ENCODE assay signal across 9 cellular contexts in genomic region chr1:153608742-153609584, GRCh38. TPM values are rescaled to one million over a fixed set of nuclear protein-coding genes. Genes with fewer than 3 reads are reported as not detected.
A peak's percentile ranks its signal among the peaks of the same experiment; 100 is the strongest.
DNase-seq lines count a peak whose midpoint lies in the region; ATAC-seq and TF ChIP-seq lines count a peak whose summit lies in the region.
"Had no signal": no experiment of that assay in that cellular context is flagged by ENCODE, and none has a peak within 500 bp of the region (broad histone marks: within the 10 kb centered on the region; RNA-seq: fewer than 3 reads in every experiment).

No MANE protein-coding gene starts in this region.

- H3K27me3 ChIP-seq in WERI-Rb-1 (ENCODE audit: insufficient read depth, low read depth, severe bottlenecking) = no peaks in the 10 kb centered on the region

- H3K9me3 ChIP-seq in WERI-Rb-1 (ENCODE audit: severe bottlenecking) = no peaks in the 10 kb centered on the region

- H3K9me3 Mint-ChIP-seq in osteocyte (ENCODE audit: unreplicated experiment) = no peaks in the 10 kb centered on the region
- no peaks in the 10 kb centered on the region for H3K9me3 Mint-ChIP-seq in activated T-helper 2 cell treated with anti-CD3 and anti-CD28 coated beads, Interferon-gamma antibody, Interleukin-2, Interleukin-4, amounts not matched to agents 10 μg/mL and 5 μg/mL and 100 μg/mL, durations not matched to agents 14 hours and 24 hours and 36 hours
- H3K9me3 Mint-ChIP-seq in stimulated activated naive CD8-positive, alpha-beta T cell treated with anti-CD3 and anti-CD28 coated beads, Interleukin-15, amount 100 ng/mL, for 72 hours = no peaks in the 10 kb centered on the region
- H3K9me3 Mint-ChIP-seq: natural killer cell treated with Interleukin-12 subunit alpha and Interleukin-12 subunit beta and Interleukin-15 and Interleukin-18, amount 100 ng/mL, for 72 hours had no signal

- DNase-seq in GM10248 (ENCODE audit: extremely low spot score) (peak; percentile 12), WERI-Rb-1 (peak; percentile 81), glomerular endothelial cell (ENCODE audit: extremely low read depth, low read depth, low spot score) (peak; percentile 94), osteocyte (ENCODE audit: extremely low spot score, unreplicated experiment) (peak; percentile 88), NCI-H526 (lab: John Stamatoyannopoulos, UW) (no peak), NCI-H2196 treated with DMSO at 0.1 percent for 48 hours (lab: John Stamatoyannopoulos, UW; ENCODE audit: unreplicated experiment) (no peak)
- no peak for DNase-seq in activated T-helper 2 cell treated with anti-CD3 and anti-CD28 coated beads, Interferon-gamma antibody, Interleukin-2, Interleukin-4, amounts not matched to agents 10 μg/mL and 5 μg/mL and 100 μg/mL, durations not matched to agents 14 hours and 24 hours and 36 hours (ENCODE audit: low spot score)
- DNase-seq in stimulated activated naive CD8-positive, alpha-beta T cell treated with anti-CD3 and anti-CD28 coated beads, Interleukin-15, amount 100 ng/mL, for 72 hours = no peak

- intact Hi-C loops in activated T-helper 2 cell treated with anti-CD3 and anti-CD28 coated beads, Interferon-gamma antibody, Interleukin-2, Interleukin-4, amounts not matched to agents 10 μg/mL and 5 μg/mL and 100 μg/mL, durations not matched to agents 14 hours and 24 hours and 36 hours (cut with micrococcal nuclease) = no loop called here

- peaks cover 12% of the 10 kb centered on the region for H3K36me3 Mint-ChIP-seq in osteocyte (ENCODE audit: unreplicated experiment)
- no peaks in the 10 kb centered on the region for H3K36me3 Mint-ChIP-seq in activated T-helper 2 cell treated with anti-CD3 and anti-CD28 coated beads, Interferon-gamma antibody, Interleukin-2, Interleukin-4, amounts not matched to agents 10 μg/mL and 5 μg/mL and 100 μg/mL, durations not matched to agents 14 hours and 24 hours and 36 hours (ENCODE audit: low read depth)
- H3K36me3 Mint-ChIP-seq: natural killer cell treated with Interleukin-12 subunit alpha and Interleukin-12 subunit beta and Interleukin-15 and Interleukin-18, amount 100 ng/mL, for 72 hours had no signal

- H3K36me3 ChIP-seq in WERI-Rb-1 = no peaks in the 10 kb centered on the region

- no peak overlapping the region for H3K4me3 ChIP-seq in WERI-Rb-1 (ENCODE audit: low read depth, low read length)

- peak overlapping the region; percentile 99 for H3K27ac Mint-ChIP-seq in osteocyte (ENCODE audit: unreplicated experiment)
- H3K27ac Mint-ChIP-seq in activated T-helper 2 cell treated with anti-CD3 and anti-CD28 coated beads, Interferon-gamma antibody, Interleukin-2, Interleukin-4, amounts not matched to agents 10 μg/mL and 5 μg/mL and 100 μg/mL, durations not matched to agents 14 hours and 24 hours and 36 hours = no peak overlapping the region
- peak overlapping the region in 1 of 2 donors; percentile 41 for H3K27ac Mint-ChIP-seq in stimulated activated naive CD8-positive, alpha-beta T cell treated with anti-CD3 and anti-CD28 coated beads, Interleukin-15, amount 100 ng/mL, for 72 hours
- H3K27ac Mint-ChIP-seq: natural killer cell treated with Interleukin-12 subunit alpha and Interleukin-12 subunit beta and Interleukin-15 and Interleukin-18, amount 100 ng/mL, for 72 hours had no signal

- CTCF ChIA-PET in GM10248 (lab: Yijun Ruan, JAX) = interaction anchor here (2.3 to 4.4 kb wide), 2 partner anchors 9 to 37 kb away, joined by 7 to 22 read pairs; no protein-coding TSS in a partner anchor

- ATAC-seq in stimulated activated naive CD8-positive, alpha-beta T cell treated with anti-CD3 and anti-CD28 coated beads, Interleukin-15, amount 100 ng/mL, for 72 hours = no peak

- H3K4me1 Mint-ChIP-seq in osteocyte (ENCODE audit: unreplicated experiment) = peaks cover 55% of the 10 kb centered on the region
- no peaks in the 10 kb centered on the region for H3K4me1 Mint-ChIP-seq in activated T-helper 2 cell treated with anti-CD3 and anti-CD28 coated beads, Interferon-gamma antibody, Interleukin-2, Interleukin-4, amounts not matched to agents 10 μg/mL and 5 μg/mL and 100 μg/mL, durations not matched to agents 14 hours and 24 hours and 36 hours (ENCODE audit: low read depth)
- H3K4me1 Mint-ChIP-seq in stimulated activated naive CD8-positive, alpha-beta T cell treated with anti-CD3 and anti-CD28 coated beads, Interleukin-15, amount 100 ng/mL, for 72 hours = no peaks in the 10 kb centered on the region

- H3K4me3 Mint-ChIP-seq in osteocyte (ENCODE audit: unreplicated experiment) = peak overlapping the region; percentile 73
- H3K4me3 Mint-ChIP-seq in activated T-helper 2 cell treated with anti-CD3 and anti-CD28 coated beads, Interferon-gamma antibody, Interleukin-2, Interleukin-4, amounts not matched to agents 10 μg/mL and 5 μg/mL and 100 μg/mL, durations not matched to agents 14 hours and 24 hours and 36 hours (ENCODE audit: low read depth) = no peak overlapping the region
- H3K4me3 Mint-ChIP-seq in stimulated activated naive CD8-positive, alpha-beta T cell treated with anti-CD3 and anti-CD28 coated beads, Interleukin-15, amount 100 ng/mL, for 72 hours = no peak overlapping the region
- H3K4me3 Mint-ChIP-seq: natural killer cell treated with Interleukin-12 subunit alpha and Interleukin-12 subunit beta and Interleukin-15 and Interleukin-18, amount 100 ng/mL, for 72 hours had no signal

- no peak overlapping the region for H3K27ac ChIP-seq in WERI-Rb-1

- no peaks in the 10 kb centered on the region for H3K27me3 Mint-ChIP-seq in osteocyte (ENCODE audit: unreplicated experiment)
- peaks cover 4% of the 10 kb centered on the region for H3K27me3 Mint-ChIP-seq in activated T-helper 2 cell treated with anti-CD3 and anti-CD28 coated beads, Interferon-gamma antibody, Interleukin-2, Interleukin-4, amounts not matched to agents 10 μg/mL and 5 μg/mL and 100 μg/mL, durations not matched to agents 14 hours and 24 hours and 36 hours (ENCODE audit: low read depth)
- H3K27me3 Mint-ChIP-seq in stimulated activated naive CD8-positive, alpha-beta T cell treated with anti-CD3 and anti-CD28 coated beads, Interleukin-15, amount 100 ng/mL, for 72 hours = no peaks in the 10 kb centered on the region

- TF ChIP-seq CTCF in GM10248 (IDR thresholded peaks at IDR 0.05; ENCODE audit: control extremely low read depth, extremely low read depth, low read depth, missing control alignments) (no peak), WERI-Rb-1 (IDR thresholded peaks at IDR 0.05; ENCODE audit: low read depth, low read length) (no peak), osteocyte (IDR thresholded peaks at IDR 0.05) (no peak)

- POLR2A ChIA-PET in GM10248 (lab: Yijun Ruan, JAX) = no interaction called here

RNA-seq across cellular contexts. Expression of gene S100A16, which starts 4.0 kb away (rescaled TPM):
- 582 and 906 TPM in 2 replicates for total RNA-seq in glomerular endothelial cell
- total RNA-seq in osteocyte = 134 and 143 TPM in 2 replicates
- total RNA-seq in activated T-helper 2 cell treated with anti-CD3 and anti-CD28 coated beads, Interferon-gamma antibody, Interleukin-2, Interleukin-4, amounts not matched to agents 10 μg/mL and 5 μg/mL and 100 μg/mL, durations not matched to agents 14 hours and 24 hours and 36 hours = not detected in 2 replicates
- total RNA-seq: natural killer cell treated with Interleukin-12 subunit alpha and Interleukin-12 subunit beta and Interleukin-15 and Interleukin-18, amount 100 ng/mL, for 72 hours had no signal

RNA-seq across cellular contexts. Expression of gene S100A14, which starts 7.2 kb away (rescaled TPM):
- total RNA-seq in glomerular endothelial cell (not detected in 2 replicates), osteocyte (not detected in 2 replicates)
- total RNA-seq in activated T-helper 2 cell treated with anti-CD3 and anti-CD28 coated beads, Interferon-gamma antibody, Interleukin-2, Interleukin-4, amounts not matched to agents 10 μg/mL and 5 μg/mL and 100 μg/mL, durations not matched to agents 14 hours and 24 hours and 36 hours = not detected in 2 replicates
- total RNA-seq: natural killer cell treated with Interleukin-12 subunit alpha and Interleukin-12 subunit beta and Interleukin-15 and Interleukin-18, amount 100 ng/mL, for 72 hours had no signal

RNA-seq across cellular contexts. Expression of gene S100A13, which starts 18.3 kb away (rescaled TPM):
- total RNA-seq in glomerular endothelial cell (104 and 206 TPM in 2 replicates), osteocyte (126 and 128 TPM in 2 replicates)
- 3.9 and 4.0 TPM in 2 replicates for total RNA-seq in activated T-helper 2 cell treated with anti-CD3 and anti-CD28 coated beads, Interferon-gamma antibody, Interleukin-2, Interleukin-4, amounts not matched to agents 10 μg/mL and 5 μg/mL and 100 μg/mL, durations not matched to agents 14 hours and 24 hours and 36 hours

RNA-seq across cellular contexts. Expression of gene S100A1, which starts 19.3 kb away (rescaled TPM):
- not detected in 2 replicates for total RNA-seq in glomerular endothelial cell
- 1.1 TPM in 1 of 2 replicates, not detected in the other for total RNA-seq in osteocyte
- total RNA-seq in activated T-helper 2 cell treated with anti-CD3 and anti-CD28 coated beads, Interferon-gamma antibody, Interleukin-2, Interleukin-4, amounts not matched to agents 10 μg/mL and 5 μg/mL and 100 μg/mL, durations not matched to agents 14 hours and 24 hours and 36 hours = not detected in 2 replicates
- total RNA-seq: natural killer cell treated with Interleukin-12 subunit alpha and Interleukin-12 subunit beta and Interleukin-15 and Interleukin-18, amount 100 ng/mL, for 72 hours had no signal

RNA-seq across cellular contexts. Expression of gene CHTOP, which starts 24.9 kb away (rescaled TPM):
- 28.3 and 43.9 TPM in 2 replicates for total RNA-seq in glomerular endothelial cell
- 74.3 and 75.2 TPM in 2 replicates for total RNA-seq in osteocyte
- total RNA-seq in activated T-helper 2 cell treated with anti-CD3 and anti-CD28 coated beads, Interferon-gamma antibody, Interleukin-2, Interleukin-4, amounts not matched to agents 10 μg/mL and 5 μg/mL and 100 μg/mL, durations not matched to agents 14 hours and 24 hours and 36 hours = 94.6 and 98.7 TPM in 2 replicates

Comparison
In these comparisons a context has a peak if more than half of its experiments do, and no peak if none do; other contexts are left out.
1. DNase-seq: peak in GM10248 (single experiment), WERI-Rb-1 (single experiment), glomerular endothelial cell (single experiment) and osteocyte (single experiment); none in activated T-helper 2 cell treated with anti-CD3 and anti-CD28 coated beads, Interferon-gamma antibody, Interleukin-2, Interleukin-4, amounts not matched to agents 10 μg/mL and 5 μg/mL and 100 μg/mL, durations not matched to agents 14 hours and 24 hours and 36 hours (single experiment), stimulated activated naive CD8-positive, alpha-beta T cell treated with anti-CD3 and anti-CD28 coated beads, Interleukin-15, amount 100 ng/mL, for 72 hours (0 of 2), NCI-H526 (0 of 2) and NCI-H2196 treated with DMSO at 0.1 percent for 48 hours (single experiment).
2. RNA of gene S100A16, which starts 4.0 kb away (total RNA-seq): 582 to 906 TPM in glomerular endothelial cell and 134 to 143 TPM in osteocyte; not detected in activated T-helper 2 cell treated with anti-CD3 and anti-CD28 coated beads, Interferon-gamma antibody, Interleukin-2, Interleukin-4, amounts not matched to agents 10 μg/mL and 5 μg/mL and 100 μg/mL, durations not matched to agents 14 hours and 24 hours and 36 hours; every median in the first group is over 100 times any median in the second.
3. RNA of gene S100A13, which starts 18.3 kb away (total RNA-seq): 126 to 128 TPM in osteocyte and 104 to 206 TPM in glomerular endothelial cell; 3.9 to 4.0 TPM in activated T-helper 2 cell treated with anti-CD3 and anti-CD28 coated beads, Interferon-gamma antibody, Interleukin-2, Interleukin-4, amounts not matched to agents 10 μg/mL and 5 μg/mL and 100 μg/mL, durations not matched to agents 14 hours and 24 hours and 36 hours; every median in the first group is over 10 times any median in the second.